ENCODE assay signal across 27 cellular contexts in genomic region chr18:30687501-30687900, GRCh38.
"Had no signal": no experiment of that assay in that cellular context is flagged by ENCODE, and none has a peak within 500 bp of the region (broad histone marks: within the 10 kb centered on the region; RNA-seq: fewer than 3 reads in every experiment).

No MANE protein-coding gene starts in this region.

- H3K4me1 ChIP-seq: neural progenitor cell, parathyroid adenoma, psoas muscle, right lobe of liver, sigmoid colon, suprapubic skin, testis, tibial artery, upper lobe of left lung, vagina had no signal

- FAIRE-seq: small intestine, urothelium cell line had no signal

- ATAC-seq: natural killer cell; psoas muscle; right cardiac atrium; right lobe of liver; stimulated activated effector memory CD8-positive, alpha-beta T cell treated with anti-CD3 and anti-CD28 coated beads, Interleukin-12 subunit alpha, Interleukin-12 subunit beta, amount 100 ng/mL, for 72 hours; stimulated activated naive B cell treated with anti-CD40 and anti-IgM and Interleukin-4, amounts not matched to agents 10 μg/mL and 1 μg/mL and 100 μg/mL, for 72 hours; stimulated activated naive CD8-positive, alpha-beta T cell treated with anti-CD3 and anti-CD28 coated beads, Interleukin-15, amount 100 ng/mL, for 72 hours; stimulated activated naive CD8-positive, alpha-beta T cell treated with anti-CD3 and anti-CD28 coated beads, Interleukin-15, Interleukin-2, amounts not matched to agents 100 U/mL and 50 U/mL, for 24 hours had no signal

- DNase-seq: natural killer cell; occipital lobe; ovary; posterior cingulate gyrus; psoas muscle; right cardiac atrium; right lobe of liver; sigmoid colon; small intestine; stimulated activated CD4-positive, alpha-beta T cell treated with anti-CD3 and anti-CD28 coated beads, Interleukin-15, amount 100 ng/mL, for 24 hours; stimulated activated CD4-positive, alpha-beta T cell treated with anti-CD3 and anti-CD28 coated beads, Interleukin-2, amount 100 ng/mL, for 24 hours; stimulated activated CD4-positive, alpha-beta T cell treated with anti-CD3 and anti-CD28 coated beads, Interleukin-2, amount 100 ng/mL, for 48 hours; stimulated activated CD4-positive, alpha-beta T cell treated with anti-CD3 and anti-CD28 coated beads, Interleukin-4, amount 100 ng/mL, for 24 hours; stimulated activated naive B cell treated with anti-CD40 and anti-IgM and Interleukin-4, amounts not matched to agents 10 μg/mL and 1 μg/mL and 100 μg/mL, for 72 hours; stimulated activated naive CD8-positive, alpha-beta T cell treated with anti-CD3 and anti-CD28 coated beads, Interleukin-15, amount 100 ng/mL, for 72 hours; stimulated activated naive CD8-positive, alpha-beta T cell treated with anti-CD3 and anti-CD28 coated beads, Interleukin-15, Interleukin-2, amounts not matched to agents 100 U/mL and 50 U/mL, for 24 hours; substantia nigra; testis; tibial artery; trophoblast cell; upper lobe of left lung had no signal

- H3K4me3 ChIP-seq: neural progenitor cell, ovary, psoas muscle, right lobe of liver, sigmoid colon, suprapubic skin, testis, tibial artery, upper lobe of left lung, vagina had no signal

- H3K9me3 ChIP-seq: ovary, psoas muscle, right lobe of liver, sigmoid colon, suprapubic skin, testis, tibial artery, upper lobe of left lung, vagina had no signal

- H3K79me2 ChIP-seq: parathyroid adenoma had no signal

- H3K4me2 ChIP-seq: neural progenitor cell had no signal

- H3K27ac ChIP-seq: neural progenitor cell, ovary, parathyroid adenoma, psoas muscle, right lobe of liver, sigmoid colon, suprapubic skin, testis, tibial artery, upper lobe of left lung, vagina had no signal

- H2AFZ ChIP-seq: neural progenitor cell, parathyroid adenoma had no signal

- H3K36me3 ChIP-seq: neural progenitor cell, ovary, right lobe of liver, sigmoid colon, suprapubic skin, tibial artery, upper lobe of left lung, vagina had no signal

- H3K27me3 ChIP-seq: neural progenitor cell, ovary, right lobe of liver, sigmoid colon, suprapubic skin, testis, tibial artery, upper lobe of left lung, vagina had no signal

- H3K9ac ChIP-seq: neural progenitor cell, parathyroid adenoma had no signal
